8 cellular contexts compared by ENCODE assay signal in the genomic region with DNA sequence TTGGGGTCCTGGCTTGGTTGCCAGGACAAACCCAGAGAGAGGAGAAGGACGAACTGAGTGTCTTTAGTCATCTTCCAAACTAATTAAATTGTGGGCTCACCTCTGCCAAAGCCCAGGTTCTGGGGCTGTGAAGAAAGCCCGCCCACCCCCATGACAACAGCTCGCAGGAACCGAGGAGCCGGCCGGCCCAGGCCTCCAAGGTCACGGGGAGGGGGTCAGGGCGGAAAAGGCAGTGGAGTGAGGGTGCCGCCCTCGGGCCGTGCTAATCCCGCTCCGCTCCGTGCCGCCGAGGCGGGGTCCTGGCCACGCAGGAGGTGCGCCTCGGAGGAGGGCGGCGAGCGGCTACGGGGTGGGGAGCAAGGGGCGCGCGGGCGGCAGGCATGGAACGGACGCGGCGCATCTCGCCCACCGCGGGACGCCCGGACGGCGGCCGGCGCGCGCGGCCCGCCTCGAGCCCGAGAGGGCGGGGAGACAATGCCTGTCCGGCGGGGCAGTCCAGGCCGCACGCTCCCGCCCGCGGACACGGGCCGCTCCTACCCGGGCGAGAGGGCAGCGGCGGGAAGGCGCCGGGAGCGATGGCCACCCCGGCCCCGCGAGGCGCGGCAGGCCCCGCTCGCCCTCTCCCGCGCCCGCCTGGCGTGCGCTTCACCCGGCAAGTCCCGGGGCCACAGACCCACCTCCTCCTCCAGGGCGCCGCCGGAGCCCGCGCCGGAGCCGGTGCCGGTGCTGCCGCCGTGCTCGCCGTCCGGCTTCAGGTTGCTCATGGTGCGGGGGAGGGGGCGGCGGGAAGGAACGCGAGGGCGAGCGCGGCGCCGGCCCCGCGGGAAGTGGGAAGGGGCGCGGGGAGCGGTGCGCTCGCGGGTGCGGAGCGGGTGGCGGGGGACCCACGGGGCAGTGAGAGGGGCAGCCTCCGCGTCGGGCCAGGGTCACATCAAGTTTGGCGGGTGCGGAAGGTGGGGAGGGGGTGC. TPM values are rescaled to one million over a fixed set of nuclear protein-coding genes. Genes with fewer than 3 reads are reported as not detected.
A peak's percentile ranks its signal among the peaks of the same experiment; 100 is the strongest.
DNase-seq lines count a peak whose midpoint lies in the region; ATAC-seq and TF ChIP-seq lines count a peak whose summit lies in the region.

No MANE protein-coding gene starts in this region.

- H3K9me3 ChIP-seq in WERI-Rb-1 (ENCODE audit: severe bottlenecking) = no peaks in the 10 kb centered on the region
- H3K9me3 ChIP-seq in psoas muscle = no peaks in the 10 kb centered on the region
- no peaks in the 10 kb centered on the region for H3K9me3 ChIP-seq in OCI-LY7 (ENCODE audit: low read length)

- CTCF ChIA-PET in OCI-LY7 (lab: Charles Lee; ENCODE audit: unreplicated experiment) = no interaction called here

- POLR2A ChIA-PET in OCI-LY7 (lab: Charles Lee) = no interaction called here

- H3K27ac ChIP-seq in WERI-Rb-1 = peak overlapping the region; percentile 50
- peak overlapping the region; percentile 16 for H3K27ac ChIP-seq in psoas muscle
- no peak overlapping the region for H3K27ac ChIP-seq in OCI-LY7 (ENCODE audit: low read depth, low read length, poor library complexity, severe bottlenecking)

- H3K9me2 ChIP-seq in OCI-LY7 (ENCODE audit: insufficient read depth, low read length) = no peaks in the 10 kb centered on the region

- H3K79me2 ChIP-seq in OCI-LY7 (ENCODE audit: insufficient read depth, low read depth, low read length) = no peaks in the 10 kb centered on the region

- 3 to 12% (median 6%) methylated on average over 29 to 117 of the region's 118 CpGs for WGBS in psoas muscle, 3 donors

- H3K27me3 ChIP-seq in WERI-Rb-1 (ENCODE audit: insufficient read depth, low read depth, severe bottlenecking) = no peaks in the 10 kb centered on the region
- H3K27me3 ChIP-seq in psoas muscle (ENCODE audit: insufficient read depth in 3 of 3, low read length in 2 of 3) = peaks cover 0 to 32% (median 15%) of the 10 kb centered on the region in 3 donors

- DNase-seq in NCI-H146 (lab: John Stamatoyannopoulos, UW) (peak; percentile 4), NCI-H146 treated with DMSO at 0.1 percent for 48 hours (lab: John Stamatoyannopoulos, UW; ENCODE audit: unreplicated experiment) (no peak), WERI-Rb-1 (peak; percentile 26), fibroblast of the aortic adventitia (ENCODE audit: low read depth) (no peak), psoas muscle (peak in 1 of 2 donors; percentile 33), OCI-LY7 (ENCODE audit: low spot score) (no peak)
- DNase-seq in activated CD4-positive, CD25-positive, alpha-beta regulatory T cell (lab: John Stamatoyannopoulos, UW) = no peak

- intact Hi-C loops in psoas muscle (cut with DNase I) = loop anchor here in 1 of 2 donors (5.0 kb wide), 1 partner anchor 47 kb away; no protein-coding TSS in a partner anchor
- intact Hi-C loops in OCI-LY7 (cut with micrococcal nuclease; ENCODE audit: unreplicated experiment) = no loop called here

- H3K4me2 ChIP-seq in OCI-LY7 (ENCODE audit: low read length) = no peak overlapping the region

- TF ChIP-seq CTCF in WERI-Rb-1 (IDR thresholded peaks at IDR 0.05; ENCODE audit: low read depth, low read length) (no peak), fibroblast of the aortic adventitia (IDR thresholded peaks at IDR 0.05; ENCODE audit: insufficient read depth, low read length) (no peak), psoas muscle (IDR thresholded peaks at IDR 0.05) (no peak), OCI-LY7 (conservative IDR thresholded peaks at IDR 0.05; ENCODE audit: low read length) (no peak)

- no peak overlapping the region for H2AFZ ChIP-seq in OCI-LY7 (ENCODE audit: low read length)

- H3K4me3 ChIP-seq in WERI-Rb-1 (ENCODE audit: low read depth, low read length) (peak overlapping the region; percentile 37), fibroblast of the aortic adventitia (ENCODE audit: low read depth, low read length) (peak overlapping the region; percentile 44), psoas muscle (peak overlapping the region; percentile 67), OCI-LY7 (ENCODE audit: low read depth, low read length, poor library complexity, severe bottlenecking) (no peak overlapping the region)

- no peaks in the 10 kb centered on the region for H3K4me1 ChIP-seq in psoas muscle
- no peaks in the 10 kb centered on the region for H3K4me1 ChIP-seq in OCI-LY7 (ENCODE audit: insufficient read depth, low read length, poor library complexity, severe bottlenecking)

- BruUV-seq in OCI-LY7 (replicated peaks; lab: Mats Ljungman, UMichigan) = no TSS peak

- no peaks in the 10 kb centered on the region for H4K20me1 ChIP-seq in OCI-LY7 (ENCODE audit: insufficient read depth, low read length)

- H3K36me3 ChIP-seq in WERI-Rb-1 = no peaks in the 10 kb centered on the region
- no peaks in the 10 kb centered on the region for H3K36me3 ChIP-seq in psoas muscle (ENCODE audit: insufficient read depth in 1 of 2, low read depth in 1 of 2)
- no peaks in the 10 kb centered on the region for H3K36me3 ChIP-seq in OCI-LY7 (ENCODE audit: insufficient read depth, low read length)

- ATAC-seq in psoas muscle (peak; percentile 30 to 58 (median 44)), GM21423 (IDR thresholded peaks at IDR 0.05; ENCODE audit: unreplicated experiment) (no peak)

RNA-seq across cellular contexts. Expression of gene RBPMS2, which starts 0.5 kb away (rescaled TPM):
- 0.09 TPM in 1 of 2 replicates, not detected in the other for total RNA-seq in fibroblast of the aortic adventitia (ENCODE audit: low replicate concordance)
- total RNA-seq in psoas muscle = 1 to 10 TPM; 1.9 to 3.6 (median 2.3) TPM
- polyA plus RNA-seq in psoas muscle = 1 to 10 TPM; 1.6 to 2.0 (median 2.0) TPM
- total RNA-seq in OCI-LY7 (2014; rRNA removed; shearing (Covaris generic)) = not detected in 2 replicates
- total RNA-seq in OCI-LY7 (2022) = not detected in 2 replicates

RNA-seq across cellular contexts. Expression of gene PIF1, which starts 50.6 kb away (rescaled TPM):
- total RNA-seq in fibroblast of the aortic adventitia (ENCODE audit: low replicate concordance) (2.0 and 7.4 TPM in 2 replicates), psoas muscle (under 1 TPM; 0.24 to 0.52 (median 0.36) TPM), OCI-LY7 (2022) (112 and 126 TPM in 2 replicates)
- polyA plus RNA-seq in psoas muscle = under 1 TPM; 0.34 to 0.47 (median 0.36) TPM
- total RNA-seq in OCI-LY7 (2014; rRNA removed; shearing (Covaris generic)) = 78.0 and 82.9 TPM in 2 replicates

Comparison
In these comparisons a context has a peak if more than half of its experiments do, and no peak if none do; other contexts are left out.
1. DNase-seq: peak in NCI-H146 (single experiment) and WERI-Rb-1 (single experiment); none in NCI-H146 treated with DMSO at 0.1 percent for 48 hours (single experiment), fibroblast of the aortic adventitia (single experiment), activated CD4-positive, CD25-positive, alpha-beta regulatory T cell (0 of 4) and OCI-LY7 (single experiment).